Comparison of ENCODE assay signal across 13 cellular contexts in genomic region chr11:130159139-130159538, GRCh38. TPM values are rescaled to one million over a fixed set of nuclear protein-coding genes. Genes with fewer than 3 reads are reported as not detected.
DNase-seq lines count a peak whose midpoint lies in the region; ATAC-seq and TF ChIP-seq lines count a peak whose summit lies in the region.
"Had no signal": no experiment of that assay in that cellular context is flagged by ENCODE, and none has a peak within 500 bp of the region (broad histone marks: within the 10 kb centered on the region; RNA-seq: fewer than 3 reads in every experiment).

No MANE protein-coding gene starts in this region.

- H3K79me2 ChIP-seq in PC-9 (ENCODE audit: low read depth), result peaks cover 43% of the 10 kb centered on the region

- no peaks in the 10 kb centered on the region for H3K27me3 Mint-ChIP-seq in Caco-2 (ENCODE audit: insufficient read depth, unreplicated experiment)
- H3K27me3 Mint-ChIP-seq in endodermal cell (ENCODE audit: insufficient read depth), result peaks cover 52% of the 10 kb centered on the region
- H3K27me3 Mint-ChIP-seq in neural crest cell (ENCODE audit: low read depth), result peaks cover 78% of the 10 kb centered on the region

- peak overlapping the region; percentile 94 for H3K4me2 ChIP-seq in PC-9

- H3K9me3 Mint-ChIP-seq in Caco-2 (ENCODE audit: unreplicated experiment) (no peaks in the 10 kb centered on the region), endodermal cell (no peaks in the 10 kb centered on the region), neural crest cell (no peaks in the 10 kb centered on the region)

- H3K27ac Mint-ChIP-seq in Caco-2 (ENCODE audit: unreplicated experiment) (peak overlapping the region; percentile 74), endodermal cell (no peak overlapping the region), neural crest cell (ENCODE audit: unreplicated experiment) (no peak overlapping the region)
- H3K27ac Mint-ChIP-seq: activated CD4-positive, alpha-beta T cell treated with anti-CD3 and anti-CD28 coated beads for 36 hours had no signal

- intact Hi-C loops in Caco-2 (cut with micrococcal nuclease; ENCODE audit: unreplicated experiment) (loop anchor here (1.0 kb wide), 1 partner anchor 13 kb away; no protein-coding TSS in a partner anchor), PC-9 (cut with micrococcal nuclease; ENCODE audit: unreplicated experiment) (no loop called here)

- H3K4me3 ChIP-seq in Caco-2 (ENCODE audit: low read depth, low read length) (peak overlapping the region; percentile 52), PC-9 (peak overlapping the region; percentile 100; the same call in 1 of the 2 replicates), endodermal cell (ENCODE audit: low read length) (no peak overlapping the region)
- H3K4me3 ChIP-seq: SJSA1 had no signal

- H3K36me3 Mint-ChIP-seq in Caco-2 (ENCODE audit: insufficient read depth, unreplicated experiment), result peaks cover 79% of the 10 kb centered on the region
- no peaks in the 10 kb centered on the region for H3K36me3 Mint-ChIP-seq in endodermal cell (ENCODE audit: low read depth)
- peaks cover 9% of the 10 kb centered on the region for H3K36me3 Mint-ChIP-seq in neural crest cell (ENCODE audit: low read depth)

- no peak overlapping the region for H3K27ac ChIP-seq in PC-9
- H3K27ac ChIP-seq in endodermal cell (ENCODE audit: low read depth, low read length), result no peak overlapping the region
- H3K27ac ChIP-seq: SJSA1, thoracic aorta had no signal

- no peak for ATAC-seq in GM18498 (IDR thresholded peaks at IDR 0.05; ENCODE audit: unreplicated experiment)
- ATAC-seq in GM21619 (IDR thresholded peaks at IDR 0.05; ENCODE audit: unreplicated experiment), result no peak
- ATAC-seq: activated CD4-positive, alpha-beta T cell treated with anti-CD3 and anti-CD28 coated beads for 36 hours had no signal

- peaks cover 28% of the 10 kb centered on the region for H3K4me1 ChIP-seq in Caco-2
- peaks cover 56% of the 10 kb centered on the region for H3K4me1 ChIP-seq in PC-9 (replicated peaks; ENCODE audit: insufficient read depth)
- H3K4me1 ChIP-seq in endodermal cell (ENCODE audit: control insufficient read depth, insufficient read depth, low read length), result peaks cover 3% of the 10 kb centered on the region

- no peak overlapping the region for H3K9ac ChIP-seq in endodermal cell (ENCODE audit: extremely low read depth, low read length, poor library complexity, severe bottlenecking)

- 89 to 96% methylated on average over 5 to 14 of the region's 14 CpGs for WGBS in endodermal cell (ENCODE audit: insufficient coverage in 1 of 2, insufficient read length in 1 of 2), 2 experiments

- DNase-seq in Caco-2, result no peak
- DNase-seq in PC-9, result no peak
- no peak for DNase-seq in endodermal cell
- DNase-seq in neural crest cell (ENCODE audit: low read depth, low spot score), result no peak
- DNase-seq in NCI-H2107 (lab: John Stamatoyannopoulos, UW), result no peak
- no peak for DNase-seq in 8988T
- DNase-seq: activated CD4-positive, alpha-beta T cell treated with anti-CD3 and anti-CD28 coated beads for 36 hours had no signal

- H3F3A ChIP-seq in PC-9 (ENCODE audit: insufficient read depth, low read depth), result peaks cover 16% of the 10 kb centered on the region; the same call in 1 of the 2 replicates

- no peaks in the 10 kb centered on the region for H3K9me3 ChIP-seq in Caco-2
- no peaks in the 10 kb centered on the region for H3K9me3 ChIP-seq in PC-9 (ENCODE audit: insufficient read depth, low read depth)
- no peaks in the 10 kb centered on the region for H3K9me3 ChIP-seq in endodermal cell (ENCODE audit: control insufficient read depth, low read length)
- H3K9me3 ChIP-seq: SJSA1, thoracic aorta had no signal

- BruUV-seq in Caco-2 (replicated peaks; lab: Mats Ljungman, UMichigan) (TSS peak; percentile 78), PC-9 (replicated peaks; lab: Mats Ljungman, UMichigan) (TSS peak; percentile 64)

- TF ChIP-seq CTCF in Caco-2 (IDR thresholded peaks at IDR 0.05; ENCODE audit: insufficient read depth in 1 of 2, low read depth in 1 of 2, low read length in 1 of 2, severe bottlenecking in 1 of 2, unreplicated experiment in 1 of 2) (no peak), PC-9 (conservative IDR thresholded peaks at IDR 0.05) (no peak), endodermal cell (conservative IDR thresholded peaks at IDR 0.05) (no peak), neural crest cell (conservative IDR thresholded peaks at IDR 0.05) (no peak)

- H2AFZ ChIP-seq in PC-9, result peak overlapping the region; percentile 78

- peak overlapping the region; percentile 72 for H3K4me3 Mint-ChIP-seq in Caco-2 (ENCODE audit: unreplicated experiment)
- H3K4me3 Mint-ChIP-seq in endodermal cell, result peak overlapping the region; percentile 64
- H3K4me3 Mint-ChIP-seq in neural crest cell, result peak overlapping the region; percentile 42
- H3K4me3 Mint-ChIP-seq: activated CD4-positive, alpha-beta T cell treated with anti-CD3 and anti-CD28 coated beads for 36 hours had no signal

- peaks cover 23% of the 10 kb centered on the region for H4K20me1 ChIP-seq in PC-9 (ENCODE audit: insufficient read depth)
- H4K20me1 ChIP-seq: BLaER1 treated with 17β-estradiol and CSF1 and Interleukin-3, amounts not matched to agents 10 nM and 100 nM had no signal

- no peaks in the 10 kb centered on the region for H3K27me3 ChIP-seq in Caco-2 (replicated peaks; ENCODE audit: control insufficient read depth, insufficient read depth, low read length)
- no peaks in the 10 kb centered on the region for H3K27me3 ChIP-seq in PC-9 (ENCODE audit: insufficient read depth, low read depth)
- peaks cover 54% of the 10 kb centered on the region for H3K27me3 ChIP-seq in endodermal cell (ENCODE audit: control insufficient read depth, insufficient read depth, low read length, poor library complexity, severe bottlenecking)

- CTCF ChIA-PET in Caco-2 (lab: Charles Lee), result interaction anchor here (2.1 to 4.2 kb wide), 2 partner anchors 13 to 22 kb away, joined by 19 to 34 read pairs; no protein-coding TSS in a partner anchor
- CTCF ChIA-PET in PC-9 (lab: Charles Lee), result no interaction called here

- peaks cover 6% of the 10 kb centered on the region; the same call in 1 of the 2 replicates for H3K36me3 ChIP-seq in Caco-2 (ENCODE audit: control insufficient read depth, insufficient read depth, low read length)
- H3K36me3 ChIP-seq in PC-9 (ENCODE audit: low read depth), result 0 out of 2 replicates have a peak, but pooled peaks cover 4% of the 10 kb centered on the region
- no peaks in the 10 kb centered on the region for H3K36me3 ChIP-seq in endodermal cell (ENCODE audit: control insufficient read depth, insufficient read depth, low read length)
- H3K36me3 ChIP-seq: BLaER1 treated with 17β-estradiol and CSF1 and Interleukin-3, amounts not matched to agents 10 nM and 100 nM; SJSA1; thoracic aorta had no signal

- H3K9me2 ChIP-seq in PC-9 (ENCODE audit: insufficient read depth), result no peaks in the 10 kb centered on the region

- POLR2A ChIA-PET in Caco-2 (lab: Charles Lee), result interaction anchor here (1.0 to 1.9 kb wide), 3 partner anchors 13 to 23 kb away, joined by 5 to 11 read pairs (median 7); no protein-coding TSS in a partner anchor
- POLR2A ChIA-PET in PC-9 (lab: Charles Lee; ENCODE audit: unreplicated experiment), result interaction anchor here (0.7 to 1.9 kb wide), 2 partner anchors 13 to 243 kb away, joined by 5 to 15 read pairs; no protein-coding TSS in a partner anchor

- H3K4me1 Mint-ChIP-seq in Caco-2 (ENCODE audit: low read depth, unreplicated experiment), result peaks cover 37% of the 10 kb centered on the region
- H3K4me1 Mint-ChIP-seq in endodermal cell, result peaks cover 9% of the 10 kb centered on the region
- H3K4me1 Mint-ChIP-seq in neural crest cell, result peaks cover 17% of the 10 kb centered on the region

RNA-seq across cellular contexts. Expression of gene ST14, which starts 0.4 kb away (rescaled TPM):
- total RNA-seq in Caco-2 (2022), result 298 and 304 TPM in 2 replicates
- total RNA-seq in PC-9 (2021), result 139 and 141 TPM in 2 replicates
- 10 to 100 TPM; 17.5 to 21.7 TPM for total RNA-seq in endodermal cell
- 1.7 TPM for polyA plus RNA-seq in endodermal cell (2013, experiment 1 of 2)
- polyA plus RNA-seq in endodermal cell (2013, experiment 2 of 2), result 1.3 TPM
- 0.12 and 0.30 TPM in 2 replicates for total RNA-seq in neural crest cell
- total RNA-seq: activated CD4-positive, alpha-beta T cell treated with anti-CD3 and anti-CD28 coated beads for 36 hours; NCI-H460; SJSA1 had no signal

Comparison
In these comparisons a context has a peak if more than half of its experiments do, and no peak if none do; other contexts are left out.
1. RNA of gene ST14, which starts 0.4 kb away (total RNA-seq): 298 to 304 TPM in Caco-2, 139 to 141 TPM in PC-9 and 17.5 to 21.7 TPM in endodermal cell; 0.12 to 0.30 TPM in neural crest cell; every median in the first group is over 10 times any median in the second.
2. Peak in every context shown above with its lines, with median percentiles within 50 percentile points of each other: H3K4me3 Mint-ChIP-seq.